In genomic region chr5:130198927-130199326, GRCh38 we compare ENCODE assay signal across 10 cellular contexts.
DNase-seq lines count a peak whose midpoint lies in the region; ATAC-seq and TF ChIP-seq lines count a peak whose summit lies in the region.
"Had no signal": no experiment of that assay in that cellular context is flagged by ENCODE, and none has a peak within 500 bp of the region (broad histone marks: within the 10 kb centered on the region; RNA-seq: fewer than 3 reads in every experiment).

No MANE protein-coding gene starts in this region.

- no peak overlapping the region for H2AFZ ChIP-seq in PC-9

- BruUV-seq in PC-9 (replicated peaks; lab: Mats Ljungman, UMichigan), result no TSS peak

- ATAC-seq in left colon, result no peak

- no peak overlapping the region for H3K27ac ChIP-seq in PC-9

- TF ChIP-seq CTCF in PC-9 (conservative IDR thresholded peaks at IDR 0.05), result peak; percentile 22; the same call in 1 of the 2 replicates

- H3K36me3 ChIP-seq in PC-9 (ENCODE audit: low read depth), result no peaks in the 10 kb centered on the region

- POLR2A ChIA-PET in PC-9 (lab: Charles Lee; ENCODE audit: unreplicated experiment), result interaction anchor here (0.6 kb wide), 1 partner anchor 101 kb away, joined by 3 read pairs; no protein-coding TSS in a partner anchor

- no peaks in the 10 kb centered on the region for H3K9me3 Mint-ChIP-seq in activated T-helper 1 cell treated with anti-CD3 and anti-CD28 coated beads, Interleukin-12 subunit alpha, Interleukin-12 subunit beta, Interleukin-2, Interleukin-4 antibody, amounts not matched to agents 30 ng/mL and 10 ng/mL and 1 ng/mL, durations not matched to agents 14 hours and 24 hours and 36 hours
- H3K9me3 Mint-ChIP-seq: activated naive CD4-positive, alpha-beta T cell treated with anti-CD3 and anti-CD28 coated beads, Interleukin-2, amount 50 U/mL, for 24 hours had no signal

- H3K79me2 ChIP-seq in PC-9 (ENCODE audit: low read depth), result no peaks in the 10 kb centered on the region

- H3K4me1 ChIP-seq in PC-9 (replicated peaks; ENCODE audit: insufficient read depth), result no peaks in the 10 kb centered on the region

- H3K9me2 ChIP-seq in PC-9 (ENCODE audit: insufficient read depth), result no peaks in the 10 kb centered on the region

- H3K4me3 ChIP-seq in PC-9, result no peak overlapping the region

- H3K27me3 ChIP-seq in PC-9 (ENCODE audit: insufficient read depth, low read depth), result no peaks in the 10 kb centered on the region

- DNase-seq in GM03348 (ENCODE audit: low spot score) (peak; percentile 16), H4 (ENCODE audit: low spot score) (peak; percentile 63), PC-9 (no peak), islet precursor cell (peak; percentile 68), left colon (no peak), SHP77 treated with DMSO at 0.1 percent for 48 hours (lab: John Stamatoyannopoulos, UW) (no peak), DMS153 (lab: John Stamatoyannopoulos, UW) (no peak)
- DNase-seq in activated T-helper 1 cell treated with anti-CD3 and anti-CD28 coated beads, Interleukin-12 subunit alpha, Interleukin-12 subunit beta, Interleukin-2, Interleukin-4 antibody, amounts not matched to agents 30 ng/mL and 10 ng/mL and 1 ng/mL, durations not matched to agents 14 hours and 24 hours and 36 hours (ENCODE audit: low spot score), result no peak
- DNase-seq: midbrain had no signal

- no peaks in the 10 kb centered on the region for H3K36me3 Mint-ChIP-seq in activated T-helper 1 cell treated with anti-CD3 and anti-CD28 coated beads, Interleukin-12 subunit alpha, Interleukin-12 subunit beta, Interleukin-2, Interleukin-4 antibody, amounts not matched to agents 30 ng/mL and 10 ng/mL and 1 ng/mL, durations not matched to agents 14 hours and 24 hours and 36 hours (ENCODE audit: low read depth)
- H3K36me3 Mint-ChIP-seq: activated naive CD4-positive, alpha-beta T cell treated with anti-CD3 and anti-CD28 coated beads, Interleukin-2, amount 50 U/mL, for 24 hours had no signal

- no peak overlapping the region for H3K4me3 Mint-ChIP-seq in activated T-helper 1 cell treated with anti-CD3 and anti-CD28 coated beads, Interleukin-12 subunit alpha, Interleukin-12 subunit beta, Interleukin-2, Interleukin-4 antibody, amounts not matched to agents 30 ng/mL and 10 ng/mL and 1 ng/mL, durations not matched to agents 14 hours and 24 hours and 36 hours
- H3K4me3 Mint-ChIP-seq: activated naive CD4-positive, alpha-beta T cell treated with anti-CD3 and anti-CD28 coated beads, Interleukin-2, amount 50 U/mL, for 24 hours had no signal

- CTCF ChIA-PET in PC-9 (lab: Charles Lee), result interaction anchor here (0.7 kb wide), 1 partner anchor 521 kb away, joined by 3 read pairs; no protein-coding TSS in a partner anchor

- H3K4me2 ChIP-seq in PC-9, result no peak overlapping the region

- no peaks in the 10 kb centered on the region for H4K20me1 ChIP-seq in PC-9 (ENCODE audit: insufficient read depth)

- H3K27me3 Mint-ChIP-seq in activated T-helper 1 cell treated with anti-CD3 and anti-CD28 coated beads, Interleukin-12 subunit alpha, Interleukin-12 subunit beta, Interleukin-2, Interleukin-4 antibody, amounts not matched to agents 30 ng/mL and 10 ng/mL and 1 ng/mL, durations not matched to agents 14 hours and 24 hours and 36 hours (ENCODE audit: insufficient read depth), result peaks cover 2% of the 10 kb centered on the region

- no peaks in the 10 kb centered on the region for H3K4me1 Mint-ChIP-seq in activated T-helper 1 cell treated with anti-CD3 and anti-CD28 coated beads, Interleukin-12 subunit alpha, Interleukin-12 subunit beta, Interleukin-2, Interleukin-4 antibody, amounts not matched to agents 30 ng/mL and 10 ng/mL and 1 ng/mL, durations not matched to agents 14 hours and 24 hours and 36 hours (ENCODE audit: low read depth)
- H3K4me1 Mint-ChIP-seq: activated naive CD4-positive, alpha-beta T cell treated with anti-CD3 and anti-CD28 coated beads, Interleukin-2, amount 50 U/mL, for 24 hours had no signal

- no peaks in the 10 kb centered on the region for H3F3A ChIP-seq in PC-9 (ENCODE audit: insufficient read depth, low read depth)

- no peak overlapping the region for H3K27ac Mint-ChIP-seq in activated T-helper 1 cell treated with anti-CD3 and anti-CD28 coated beads, Interleukin-12 subunit alpha, Interleukin-12 subunit beta, Interleukin-2, Interleukin-4 antibody, amounts not matched to agents 30 ng/mL and 10 ng/mL and 1 ng/mL, durations not matched to agents 14 hours and 24 hours and 36 hours
- H3K27ac Mint-ChIP-seq: activated naive CD4-positive, alpha-beta T cell treated with anti-CD3 and anti-CD28 coated beads, Interleukin-2, amount 50 U/mL, for 24 hours had no signal

- intact Hi-C loops in PC-9 (cut with micrococcal nuclease; ENCODE audit: unreplicated experiment), result loop anchor here (2.0 to 10.0 kb wide), 2 partner anchors 206 to 1218 kb away; no protein-coding TSS in a partner anchor
- intact Hi-C loops in left colon (cut with DNase I, micrococcal nuclease), result no loop called here
- intact Hi-C loops in activated T-helper 1 cell treated with anti-CD3 and anti-CD28 coated beads, Interleukin-12 subunit alpha, Interleukin-12 subunit beta, Interleukin-2, Interleukin-4 antibody, amounts not matched to agents 30 ng/mL and 10 ng/mL and 1 ng/mL, durations not matched to agents 14 hours and 24 hours and 36 hours (cut with micrococcal nuclease), result no loop called here

- H3K9me3 ChIP-seq in PC-9 (ENCODE audit: insufficient read depth, low read depth), result no peaks in the 10 kb centered on the region

Comparison
In these comparisons a context has a peak if more than half of its experiments do, and no peak if none do; other contexts are left out.
1. DNase-seq: peak in GM03348 (single experiment), H4 (single experiment) and islet precursor cell (single experiment); none in PC-9 (0 of 2), left colon (0 of 2), activated T-helper 1 cell treated with anti-CD3 and anti-CD28 coated beads, Interleukin-12 subunit alpha, Interleukin-12 subunit beta, Interleukin-2, Interleukin-4 antibody, amounts not matched to agents 30 ng/mL and 10 ng/mL and 1 ng/mL, durations not matched to agents 14 hours and 24 hours and 36 hours (single experiment), SHP77 treated with DMSO at 0.1 percent for 48 hours (single experiment) and DMS153 (single experiment).